14 cellular contexts compared by ENCODE assay signal in genomic region chr11:117273550-117274289, GRCh38. TPM values are rescaled to one million over a fixed set of nuclear protein-coding genes. Genes with fewer than 3 reads are reported as not detected.
DNase-seq lines count a peak whose midpoint lies in the region; ATAC-seq and FAIRE-seq lines count a peak whose summit lies in the region.
"Had no signal": no experiment of that assay in that cellular context is flagged by ENCODE, and none has a peak within 500 bp of the region (broad histone marks: within the 10 kb centered on the region; RNA-seq: fewer than 3 reads in every experiment).

No MANE protein-coding gene starts in this region.

- H3K27ac Mint-ChIP-seq in activated T-helper 17 cell treated with anti-CD3 and anti-CD28 coated beads, Interleukin-2, amount 50 U/mL, for 72 hours: peak overlapping the region; percentile 37
- H3K27ac Mint-ChIP-seq: neural progenitor cell had no signal

- no peaks in the 10 kb centered on the region for H3K27me3 Mint-ChIP-seq in activated T-helper 17 cell treated with anti-CD3 and anti-CD28 coated beads, Interleukin-2, amount 50 U/mL, for 72 hours

- ATAC-seq in activated T-helper 17 cell treated with anti-CD3 and anti-CD28 coated beads, Interleukin-2, amount 50 U/mL, for 72 hours (replicated peaks): no peak

- peaks cover 7% of the 10 kb centered on the region for H3K36me3 Mint-ChIP-seq in activated T-helper 17 cell treated with anti-CD3 and anti-CD28 coated beads, Interleukin-2, amount 50 U/mL, for 72 hours (ENCODE audit: low read depth)

- DNase-seq in AG20443 (ENCODE audit: low spot score) (peak; percentile 61), HTR-8/SVneo (ENCODE audit: insufficient read length, low spot score) (peak; percentile 69), iPS DF 19.7 (ENCODE audit: low read depth, low spot score) (peak; percentile 17), HPDE6-E6E7 (ENCODE audit: extremely low spot score) (no peak), kidney glomerular epithelial cell (lab: John Stamatoyannopoulos, UW) (no peak), NCI-H2196 treated with DMSO at 0.1 percent for 48 hours (lab: John Stamatoyannopoulos, UW; ENCODE audit: unreplicated experiment) (no peak), epidermal melanocyte (ENCODE audit: insufficient read length, low spot score) (no peak)
- DNase-seq: activated effector memory CD4-positive, alpha-beta T cell treated with Interleukin-2 at 50 U/mL for 16 hours; Caco-2; dermis blood vessel endothelial cell; NK-92 treated with Interleukin-12 subunit alpha and Interleukin-12 subunit beta, amount 100 ng/mL, for 24 hours; stimulated activated CD4-positive, alpha-beta T cell treated with anti-CD3 and anti-CD28 coated beads, Interleukin-4, amount 100 ng/mL, for 1 hour had no signal

- H3K4me3 Mint-ChIP-seq in activated T-helper 17 cell treated with anti-CD3 and anti-CD28 coated beads, Interleukin-2, amount 50 U/mL, for 72 hours: no peak overlapping the region
- H3K4me3 Mint-ChIP-seq: neural progenitor cell had no signal

- peak; percentile 28 for FAIRE-seq in HTR-8/SVneo (lab: Jason Lieb, UNC)

- H3K9me3 Mint-ChIP-seq in activated T-helper 17 cell treated with anti-CD3 and anti-CD28 coated beads, Interleukin-2, amount 50 U/mL, for 72 hours: no peaks in the 10 kb centered on the region

- peaks cover 18% of the 10 kb centered on the region for H3K4me1 Mint-ChIP-seq in activated T-helper 17 cell treated with anti-CD3 and anti-CD28 coated beads, Interleukin-2, amount 50 U/mL, for 72 hours

RNA-seq across cellular contexts. Expression of gene BACE1-AS, which starts 17.4 kb away (rescaled TPM):
- 1 to 10 TPM; 3.5 to 7.5 TPM for total RNA-seq in activated T-helper 17 cell treated with anti-CD3 and anti-CD28 coated beads, Interleukin-2, amount 50 U/mL, for 72 hours

RNA-seq across cellular contexts. Expression of gene RNF214, which starts 41.2 kb away (rescaled TPM):
- 10 to 100 TPM; 15.3 to 18.6 TPM for total RNA-seq in activated T-helper 17 cell treated with anti-CD3 and anti-CD28 coated beads, Interleukin-2, amount 50 U/mL, for 72 hours

RNA-seq across cellular contexts. Expression of gene PCSK7, which starts 41.8 kb away (rescaled TPM):
- 100 to 1,000 TPM; 101 to 106 TPM for total RNA-seq in activated T-helper 17 cell treated with anti-CD3 and anti-CD28 coated beads, Interleukin-2, amount 50 U/mL, for 72 hours

RNA-seq across cellular contexts. Expression of gene BACE1, which starts 42.3 kb away (rescaled TPM):
- under 1 TPM; 0.16 to 0.17 TPM for total RNA-seq in activated T-helper 17 cell treated with anti-CD3 and anti-CD28 coated beads, Interleukin-2, amount 50 U/mL, for 72 hours

RNA-seq across cellular contexts. Expression of gene CEP164, which starts 53.9 kb away (rescaled TPM):
- total RNA-seq in activated T-helper 17 cell treated with anti-CD3 and anti-CD28 coated beads, Interleukin-2, amount 50 U/mL, for 72 hours: 10 to 100 TPM; 28.6 to 31.0 TPM

Comparison
In these comparisons a context has a peak if more than half of its experiments do, and no peak if none do; other contexts are left out.
1. DNase-seq: peak in AG20443 (single experiment), HTR-8/SVneo (single experiment) and iPS DF 19.7 (single experiment); none in HPDE6-E6E7 (single experiment), kidney glomerular epithelial cell (single experiment), NCI-H2196 treated with DMSO at 0.1 percent for 48 hours (single experiment) and epidermal melanocyte (single experiment).